22 cellular contexts compared by ENCODE assay signal in the genomic region with DNA sequence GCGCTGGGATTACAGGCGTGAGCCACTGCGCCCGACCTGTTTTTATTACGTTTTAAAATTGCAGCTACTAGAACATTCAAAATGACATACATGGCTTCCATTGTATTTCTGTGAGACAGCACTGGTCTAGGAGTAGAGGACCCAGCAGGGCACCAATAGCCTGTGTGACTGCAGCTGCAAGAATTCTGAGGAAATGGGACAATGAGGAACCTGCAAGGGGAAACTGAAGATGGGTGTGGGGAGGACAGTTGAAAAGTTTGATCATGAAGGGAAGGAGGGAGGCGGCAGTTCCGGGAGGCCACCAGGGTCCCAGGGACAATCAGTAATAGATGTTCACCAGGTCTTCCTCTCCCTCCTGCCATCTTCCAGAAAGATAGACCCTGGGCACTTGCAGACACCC. TPM values are rescaled to one million over a fixed set of nuclear protein-coding genes. Genes with fewer than 3 reads are reported as not detected.
"Had no signal": no experiment of that assay in that cellular context is flagged by ENCODE, and none has a peak within 500 bp of the region (broad histone marks: within the 10 kb centered on the region; RNA-seq: fewer than 3 reads in every experiment).

No MANE protein-coding gene starts in this region.

- H3K27ac ChIP-seq: body of pancreas, foreskin keratinocyte, neural progenitor cell, tibial artery had no signal

- H3K4me3 ChIP-seq: body of pancreas, lung, neural progenitor cell, tibial artery had no signal

- H3K27ac Mint-ChIP-seq: activated CD4-positive, alpha-beta memory T cell treated with anti-CD3 and anti-CD28 coated beads, Interleukin-2, amount 10 ng/mL, durations not matched to agents 7 days and 5 days; T-helper 17 cell had no signal

- H3K36me3 Mint-ChIP-seq: activated naive CD4-positive, alpha-beta T cell treated with anti-CD3 and anti-CD28 coated beads, Interleukin-2, amount 50 U/mL, for 24 hours; naive thymus-derived CD4-positive, alpha-beta T cell; neural progenitor cell had no signal

- H3K27me3 ChIP-seq: body of pancreas, foreskin keratinocyte, tibial artery had no signal

- H3K4me1 ChIP-seq: foreskin keratinocyte had no signal

- H3K27me3 Mint-ChIP-seq: activated naive CD4-positive, alpha-beta T cell treated with anti-CD3 and anti-CD28 coated beads, Interleukin-2, amount 50 U/mL, for 24 hours had no signal

- DNase-seq: activated CD4-positive, alpha-beta memory T cell treated with anti-CD3 and anti-CD28 coated beads, Interleukin-2, amount 10 ng/mL, durations not matched to agents 7 days and 5 days; activated CD4-positive, alpha-beta T cell treated with anti-CD3 and anti-CD28 coated beads for 48 hours; activated gamma-delta T cell treated with Interleukin-2 at 50 U/mL for 16 hours; anterior cingulate cortex; body of pancreas; effector CD4-positive, alpha-beta T cell; erythroblast; foreskin keratinocyte; kidney; naive thymus-derived CD4-positive, alpha-beta T cell; stimulated activated CD4-positive, alpha-beta T cell treated with anti-CD3 and anti-CD28 coated beads, Interleukin-12 subunit alpha, Interleukin-12 subunit beta, amount 100 ng/mL, for 4 hours; stimulated activated CD4-positive, alpha-beta T cell treated with anti-CD3 and anti-CD28 coated beads, Interleukin-4, amount 100 ng/mL, for 4 hours; stimulated activated naive CD8-positive, alpha-beta T cell treated with anti-CD3 and anti-CD28 coated beads, Interleukin-15, Interleukin-2, amounts not matched to agents 100 U/mL and 50 U/mL, for 24 hours; substantia nigra; T-helper 17 cell; tibial artery had no signal

- H3K9me3 Mint-ChIP-seq: activated CD4-positive, alpha-beta memory T cell treated with anti-CD3 and anti-CD28 coated beads, Interleukin-2, amount 10 ng/mL, durations not matched to agents 7 days and 5 days; activated naive CD4-positive, alpha-beta T cell treated with anti-CD3 and anti-CD28 coated beads, Interleukin-2, amount 50 U/mL, for 24 hours; activated T-helper 1 cell treated with anti-CD3 and anti-CD28 coated beads, Interleukin-12 subunit alpha, Interleukin-12 subunit beta, Interleukin-2, Interleukin-4 antibody, amounts not matched to agents 30 ng/mL and 10 ng/mL and 1 ng/mL, durations not matched to agents 14 hours and 24 hours and 36 hours; naive thymus-derived CD4-positive, alpha-beta T cell; neural progenitor cell had no signal

- H3K4me3 Mint-ChIP-seq: activated CD4-positive, alpha-beta memory T cell treated with anti-CD3 and anti-CD28 coated beads, Interleukin-2, amount 10 ng/mL, durations not matched to agents 7 days and 5 days; activated naive CD4-positive, alpha-beta T cell treated with anti-CD3 and anti-CD28 coated beads, Interleukin-2, amount 50 U/mL, for 24 hours; activated T-helper 1 cell treated with anti-CD3 and anti-CD28 coated beads, Interleukin-12 subunit alpha, Interleukin-12 subunit beta, Interleukin-2, Interleukin-4 antibody, amounts not matched to agents 30 ng/mL and 10 ng/mL and 1 ng/mL, durations not matched to agents 14 hours and 24 hours and 36 hours; naive thymus-derived CD4-positive, alpha-beta T cell; T-helper 17 cell had no signal

- ATAC-seq: body of pancreas; foreskin keratinocyte; naive thymus-derived CD4-positive, alpha-beta T cell; right cardiac atrium; stimulated activated naive CD8-positive, alpha-beta T cell treated with anti-CD3 and anti-CD28 coated beads, Interleukin-15, Interleukin-2, amounts not matched to agents 100 U/mL and 50 U/mL, for 24 hours; T-helper 17 cell had no signal

- H3K36me3 ChIP-seq: neural progenitor cell, tibial artery had no signal

- H3K9me3 ChIP-seq: body of pancreas, tibial artery had no signal

RNA-seq across cellular contexts. Expression of gene DES, which starts 16.6 kb away (rescaled TPM):
- total RNA-seq: activated CD4-positive, alpha-beta memory T cell treated with anti-CD3 and anti-CD28 coated beads, Interleukin-2, amount 10 ng/mL, durations not matched to agents 7 days and 5 days; activated T-helper 1 cell treated with anti-CD3 and anti-CD28 coated beads, Interleukin-12 subunit alpha, Interleukin-12 subunit beta, Interleukin-2, Interleukin-4 antibody, amounts not matched to agents 30 ng/mL and 10 ng/mL and 1 ng/mL, durations not matched to agents 14 hours and 24 hours and 36 hours; foreskin keratinocyte; pulmonary artery endothelial cell; T-helper 17 cell had no signal
- polyA plus RNA-seq: naive thymus-derived CD4-positive, alpha-beta T cell had no signal
